Comparison of ENCODE assay signal across 8 cellular contexts in the genomic region with DNA sequence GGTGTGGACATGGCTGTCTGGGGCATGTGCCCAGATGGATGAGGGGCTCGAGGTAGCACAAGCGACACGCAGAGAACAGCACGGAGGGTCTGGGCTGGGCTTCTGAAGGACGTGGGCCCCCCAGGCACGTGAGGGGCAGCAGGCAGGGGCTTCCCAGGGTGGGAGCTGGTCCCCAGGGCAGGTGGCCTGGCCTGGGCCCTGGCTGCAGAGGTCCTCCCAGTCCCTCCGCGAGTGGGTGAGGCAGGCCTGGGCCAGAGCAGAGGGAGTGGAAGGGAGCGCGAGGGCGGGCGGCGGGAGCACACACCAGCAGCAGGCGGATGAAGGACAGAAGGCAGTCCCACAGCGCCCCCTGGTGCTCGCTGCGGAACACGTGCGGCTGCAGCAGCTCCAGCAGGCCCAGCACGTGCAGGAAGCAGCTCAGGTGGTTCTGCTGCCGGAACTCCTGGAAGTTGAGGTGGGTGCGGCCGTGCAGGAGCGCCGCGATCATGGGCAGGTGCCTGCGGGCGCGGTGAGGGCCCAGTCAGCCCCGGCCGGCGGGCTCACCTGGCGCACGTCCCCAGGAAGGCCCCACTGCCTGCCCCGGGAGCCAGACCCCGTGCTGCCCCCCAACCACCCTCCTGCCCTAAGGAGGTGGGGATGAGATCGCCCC. TPM values are rescaled to one million over a fixed set of nuclear protein-coding genes. Genes with fewer than 3 reads are reported as not detected.
DNase-seq lines count a peak whose midpoint lies in the region; ATAC-seq, FAIRE-seq and TF ChIP-seq lines count a peak whose summit lies in the region.

No MANE protein-coding gene starts in this region.

- H3K27ac ChIP-seq in caudate nucleus (ENCODE audit: low read depth, low read length), result no peak overlapping the region
- peak overlapping the region; percentile 68 for H3K27ac ChIP-seq in keratinocyte (ENCODE audit: control insufficient read depth, insufficient read depth, low read length)

- no peaks in the 10 kb centered on the region for H3K9me3 ChIP-seq in keratinocyte (ENCODE audit: control insufficient read depth, low read depth, low read length)

- peak; percentile 73 for FAIRE-seq in keratinocyte (lab: Jason Lieb, UNC)

- DNase-seq in COLO668 (lab: John Stamatoyannopoulos, UW; ENCODE audit: unreplicated experiment) (peak; percentile 97), NCI-H460 (ENCODE audit: extremely low read depth, low read depth) (peak; percentile 74), caudate nucleus (lab: John Stamatoyannopoulos, UW) (peak in 59 of 61 donors; percentile 15 to 90 (median 70)), keratinocyte (ENCODE audit: low read depth, low spot score) (peak; percentile 76)
- peak; percentile 77 for DNase-seq in activated CD4-positive, alpha-beta T cell treated with anti-CD3 and anti-CD28 coated beads for 1 hour
- peak; percentile 82 to 88 for DNase-seq in stimulated activated CD4-positive, alpha-beta T cell treated with anti-CD3 and anti-CD28 coated beads, Interleukin-1b, Interleukin-23, amount 100 ng/mL, for 4 hours (ENCODE audit: low read depth in 2 of 2)

- H3K79me2 ChIP-seq in keratinocyte (ENCODE audit: control insufficient read depth, insufficient read depth, low read length), result no peaks in the 10 kb centered on the region

- H3K27me3 ChIP-seq in keratinocyte (ENCODE audit: control insufficient read depth, extremely low read depth, insufficient read depth, low read length), result no peaks in the 10 kb centered on the region

- peak overlapping the region; percentile 72 for H3K9ac ChIP-seq in keratinocyte (ENCODE audit: control insufficient read depth, extremely low read depth, insufficient read depth, low read length)

- H2AFZ ChIP-seq in keratinocyte (ENCODE audit: control insufficient read depth, low read length), result no peak overlapping the region

- H4K20me1 ChIP-seq in keratinocyte (ENCODE audit: control insufficient read depth, extremely low read depth, insufficient read depth, low read length), result no peaks in the 10 kb centered on the region

- peak overlapping the region; percentile 45 for H3K4me2 ChIP-seq in keratinocyte (ENCODE audit: control insufficient read depth, extremely low read depth, insufficient read depth, low read depth, low read length)

- ATAC-seq in HG02623 (IDR thresholded peaks at IDR 0.05; ENCODE audit: unreplicated experiment), result peak; percentile 48
- no peak for ATAC-seq in GM21528 (IDR thresholded peaks at IDR 0.05; ENCODE audit: low FRiP score, unreplicated experiment)

- H3K4me1 ChIP-seq in keratinocyte (ENCODE audit: control insufficient read depth, extremely low read depth, insufficient read depth, low read length), result peaks cover 7% of the 10 kb centered on the region

- no peak overlapping the region for H3K4me3 ChIP-seq in keratinocyte (ENCODE audit: control insufficient read depth in 2 of 3, extremely low read depth in 1 of 3, insufficient read depth in 2 of 3, low read depth in 1 of 3, low read length in 3 of 3)

- TF ChIP-seq CTCF in keratinocyte (optimal IDR thresholded peaks at IDR 0.05 in 1 of 3, IDR thresholded peaks at IDR 0.05 in 1 of 3, conservative IDR thresholded peaks at IDR 0.05 in 1 of 3; ENCODE audit: extremely low read depth in 1 of 3, insufficient read depth in 2 of 3, low read length in 3 of 3), result peak in 2 of 3 experiments; percentile 76 to 97

- peaks cover 13 to 25% of the 10 kb centered on the region in 2 experiments for H3K36me3 ChIP-seq in keratinocyte (ENCODE audit: control insufficient read depth in 2 of 2, extremely low read depth in 1 of 2, insufficient read depth in 2 of 2, low read length in 2 of 2)

- H3K9me1 ChIP-seq in keratinocyte (ENCODE audit: control insufficient read depth, extremely low read depth, insufficient read depth, low read length), result no peaks in the 10 kb centered on the region

- dilution Hi-C loops in keratinocyte (cut with MboI; ENCODE audit: extremely low pct_ligation_motif_present, low sequenced_read_pairs), result no loop called here

RNA-seq across cellular contexts. Expression of gene MICALL2, which starts 14.7 kb away (rescaled TPM):
- 3.7 and 9.6 TPM in 2 replicates for total RNA-seq in NCI-H460 (2014; rRNA removed; shearing (Covaris generic))
- polyA plus RNA-seq in NCI-H460 (2014; cell fraction: nucleus; rRNA removed), result 64.2 and 74.5 TPM in 2 replicates
- 10.4 to 24.5 TPM (median 11.7 TPM) in 3 replicates for polyA plus RNA-seq in keratinocyte
- 28.1 TPM for polyA plus RNA-seq in keratinocyte (2011; ENCODE audit: low read depth)
- 2.8 and 8.9 TPM in 2 replicates for polyA plus RNA-seq in keratinocyte (2011; cell fraction: cytosol; rRNA removed)
- polyA plus RNA-seq in keratinocyte (2011; cell fraction: nucleus; rRNA removed), result 72.6 and 111 TPM in 2 replicates
- 17.4 and 20.1 TPM in 2 replicates for polyA plus RNA-seq in keratinocyte (2012; ENCODE audit: low replicate concordance)
- polyA minus RNA-seq in keratinocyte, result 10.1 to 23.3 TPM (median 22.6 TPM) in 3 replicates
- 18.8 TPM for polyA minus RNA-seq in keratinocyte (2011; cell fraction: cytosol; rRNA and poly(A)+ RNA removed)
- 34.1 and 38.5 TPM in 2 replicates for polyA minus RNA-seq in keratinocyte (2011; cell fraction: nucleus; rRNA and poly(A)+ RNA removed)

RNA-seq across cellular contexts. Expression of gene INTS1, which starts 30.2 kb away (rescaled TPM):
- total RNA-seq in NCI-H460 (2014; rRNA removed; shearing (Covaris generic)), result 43.1 and 48.7 TPM in 2 replicates
- 130 and 165 TPM in 2 replicates for polyA plus RNA-seq in NCI-H460 (2014; cell fraction: nucleus; rRNA removed)
- 10.6 to 18.0 TPM (median 14.3 TPM) in 3 replicates for polyA plus RNA-seq in keratinocyte
- polyA plus RNA-seq in keratinocyte (2011; ENCODE audit: low read depth), result 10.9 TPM
- 8.1 and 24.4 TPM in 2 replicates for polyA plus RNA-seq in keratinocyte (2011; cell fraction: cytosol; rRNA removed)
- 51.1 and 79.6 TPM in 2 replicates for polyA plus RNA-seq in keratinocyte (2011; cell fraction: nucleus; rRNA removed)
- polyA plus RNA-seq in keratinocyte (2012; ENCODE audit: low replicate concordance), result 35.3 and 50.3 TPM in 2 replicates
- polyA minus RNA-seq in keratinocyte, result 23.9 to 68.4 TPM (median 27.1 TPM) in 3 replicates
- 87.1 TPM for polyA minus RNA-seq in keratinocyte (2011; cell fraction: cytosol; rRNA and poly(A)+ RNA removed)
- polyA minus RNA-seq in keratinocyte (2011; cell fraction: nucleus; rRNA and poly(A)+ RNA removed), result 61.0 and 78.5 TPM in 2 replicates

RNA-seq across cellular contexts. Expression of gene MAFK, which starts 56.5 kb away (rescaled TPM):
- 114 and 126 TPM in 2 replicates for total RNA-seq in NCI-H460 (2014; rRNA removed; shearing (Covaris generic))
- polyA plus RNA-seq in NCI-H460 (2014; cell fraction: nucleus; rRNA removed), result 381 and 411 TPM in 2 replicates
- polyA plus RNA-seq in keratinocyte, result 3.8 to 5.9 TPM (median 5.2 TPM) in 3 replicates
- 16.6 TPM for polyA plus RNA-seq in keratinocyte (2011; ENCODE audit: low read depth)
- 1.8 and 7.3 TPM in 2 replicates for polyA plus RNA-seq in keratinocyte (2011; cell fraction: cytosol; rRNA removed)
- polyA plus RNA-seq in keratinocyte (2011; cell fraction: nucleus; rRNA removed), result 12.9 and 18.7 TPM in 2 replicates
- polyA plus RNA-seq in keratinocyte (2012; ENCODE audit: low replicate concordance), result 9.6 and 17.6 TPM in 2 replicates
- 2.3 to 2.4 TPM (median 2.3 TPM) in 3 replicates for polyA minus RNA-seq in keratinocyte
- polyA minus RNA-seq in keratinocyte (2011; cell fraction: cytosol; rRNA and poly(A)+ RNA removed), result 12.1 TPM
- 5.9 and 8.0 TPM in 2 replicates for polyA minus RNA-seq in keratinocyte (2011; cell fraction: nucleus; rRNA and poly(A)+ RNA removed)
